In genomic region chr4:68465058-68465457, GRCh38 we compare ENCODE assay signal across 20 cellular contexts. TPM values are rescaled to one million over a fixed set of nuclear protein-coding genes. Genes with fewer than 3 reads are reported as not detected.
A peak's percentile ranks its signal among the peaks of the same experiment; 100 is the strongest.
DNase-seq lines count a peak whose midpoint lies in the region; ATAC-seq, FAIRE-seq and TF ChIP-seq lines count a peak whose summit lies in the region.
"Had no signal": no experiment of that assay in that cellular context is flagged by ENCODE, and none has a peak within 500 bp of the region (broad histone marks: within the 10 kb centered on the region; RNA-seq: fewer than 3 reads in every experiment).

No MANE protein-coding gene starts in this region.

- H4K8ac ChIP-seq in IMR-90 (ENCODE audit: low read depth in 2 of 2, low read length in 2 of 2) = no peak overlapping the region

- no peaks in the 10 kb centered on the region for H3K27me3 Mint-ChIP-seq in astrocyte (ENCODE audit: low read depth, unreplicated experiment)

- H3K4me1 ChIP-seq in IMR-90 (ENCODE audit: control insufficient read depth, insufficient read depth, low read length) (peaks cover 4% of the 10 kb centered on the region; the same call in 1 of the 2 replicates), astrocyte (ENCODE audit: insufficient read depth, low read length) (peaks cover 26% of the 10 kb centered on the region), keratinocyte (ENCODE audit: control insufficient read depth, extremely low read depth, insufficient read depth, low read length) (peaks cover 29% of the 10 kb centered on the region), osteoblast (ENCODE audit: insufficient read depth, low read length) (peaks cover 20% of the 10 kb centered on the region)

- intact Hi-C loops in IMR-90 (cut with micrococcal nuclease) = no loop called here

- no peak for ATAC-seq in IMR-90 (ENCODE audit: low read depth)

- H2AFZ ChIP-seq in IMR-90 (replicated peaks; ENCODE audit: low read length, poor library complexity) (no peak overlapping the region), astrocyte (ENCODE audit: low read depth, low read length) (no peak overlapping the region), keratinocyte (ENCODE audit: control insufficient read depth, low read length) (no peak overlapping the region), osteoblast (ENCODE audit: low read length) (no peak overlapping the region)

- CTCF ChIA-PET in IMR-90 (lab: Yijun Ruan, JAX) = no interaction called here

- in situ Hi-C loops in IMR-90 (cut with MboI; ENCODE audit: low sequenced_read_pairs) = no loop called here

- no peak for TF ChIP-seq RAD21 in IMR-90 (IDR thresholded peaks at IDR 0.05; ENCODE audit: low read length)

- H2BK5ac ChIP-seq in IMR-90 (ENCODE audit: low read depth, low read length, poor library complexity, severe bottlenecking) = no peak overlapping the region

- no peak overlapping the region; the same call in 1 of the 2 replicates for H4K91ac ChIP-seq in IMR-90 (ENCODE audit: insufficient read depth, low read depth, low read length)

- no peaks in the 10 kb centered on the region for H3K79me2 ChIP-seq in astrocyte (ENCODE audit: insufficient read depth, low read length)
- no peaks in the 10 kb centered on the region for H3K79me2 ChIP-seq in keratinocyte (ENCODE audit: control insufficient read depth, insufficient read depth, low read length)
- H3K79me2 ChIP-seq in osteoblast (ENCODE audit: insufficient read depth, low read length) = no peaks in the 10 kb centered on the region

- H3K27ac Mint-ChIP-seq in astrocyte (ENCODE audit: unreplicated experiment) = peak overlapping the region; percentile 15

- BruUV-seq in IMR-90 (replicated peaks; lab: Mats Ljungman, UMichigan) = no TSS peak

- H3K36me3 Mint-ChIP-seq in astrocyte (ENCODE audit: low read depth, unreplicated experiment) = no peaks in the 10 kb centered on the region

- no peaks in the 10 kb centered on the region for H3K27me3 ChIP-seq in IMR-90 (ENCODE audit: control insufficient read depth, insufficient read depth, low read length)
- no peaks in the 10 kb centered on the region for H3K27me3 ChIP-seq in astrocyte (ENCODE audit: insufficient read depth, low read length)
- H3K27me3 ChIP-seq in keratinocyte (ENCODE audit: control insufficient read depth, extremely low read depth, insufficient read depth, low read length) = no peaks in the 10 kb centered on the region
- no peaks in the 10 kb centered on the region for H3K27me3 ChIP-seq in osteoblast (ENCODE audit: insufficient read depth, low read length)
- H3K27me3 ChIP-seq: SJSA1 had no signal

- POLR2A ChIA-PET in IMR-90 (lab: Charles Lee; ENCODE audit: unreplicated experiment) = no interaction called here

- H3K23ac ChIP-seq in IMR-90 (ENCODE audit: low read depth, low read length) = no peak overlapping the region

- H3K4me2 ChIP-seq in IMR-90 (ENCODE audit: low read depth, low read length) = no peak overlapping the region
- no peak overlapping the region for H3K4me2 ChIP-seq in astrocyte (ENCODE audit: low read length)
- no peak overlapping the region for H3K4me2 ChIP-seq in keratinocyte (ENCODE audit: control insufficient read depth, extremely low read depth, insufficient read depth, low read depth, low read length)
- H3K4me2 ChIP-seq in osteoblast (ENCODE audit: insufficient read depth, low read length) = no peak overlapping the region

- H2AK9ac ChIP-seq in IMR-90 (replicated peaks; ENCODE audit: low read depth, low read length, poor library complexity) = no peak overlapping the region

- H3K79me1 ChIP-seq in IMR-90 (ENCODE audit: low read depth in 1 of 2, low read length in 2 of 2) = no peaks in the 10 kb centered on the region

- no peak overlapping the region for H3K56ac ChIP-seq in IMR-90 (ENCODE audit: extremely low read depth, insufficient read depth, low read length)

- FAIRE-seq in astrocyte (lab: Jason Lieb, UNC) (no peak), keratinocyte (lab: Jason Lieb, UNC) (peak; percentile 65)
- FAIRE-seq: G401.6, GM12891, H54 had no signal

- no peaks in the 10 kb centered on the region for H3K9me3 Mint-ChIP-seq in astrocyte (ENCODE audit: unreplicated experiment)

- peak overlapping the region; percentile 40; the same call in 1 of the 2 replicates for H3K4ac ChIP-seq in IMR-90 (ENCODE audit: low read depth, low read length)

- H3K4me3 ChIP-seq in IMR-90 (ENCODE audit: insufficient read depth, low read depth, low read length) = no peak overlapping the region
- no peak overlapping the region for H3K4me3 ChIP-seq in astrocyte (ENCODE audit: insufficient read depth, low read depth, low read length)
- H3K4me3 ChIP-seq in keratinocyte (ENCODE audit: control insufficient read depth in 2 of 3, extremely low read depth in 1 of 3, insufficient read depth in 2 of 3, low read depth in 1 of 3, low read length in 3 of 3) = no peak overlapping the region
- H3K4me3 ChIP-seq in osteoblast (ENCODE audit: insufficient read depth, low read length) = no peak overlapping the region
- H3K4me3 ChIP-seq: SJSA1 had no signal

- H3K9ac ChIP-seq in IMR-90 (ENCODE audit: low read depth, low read length) (no peak overlapping the region), astrocyte (ENCODE audit: low read length) (no peak overlapping the region), keratinocyte (ENCODE audit: control insufficient read depth, extremely low read depth, insufficient read depth, low read length) (no peak overlapping the region)

- H2BK120ac ChIP-seq in IMR-90 (ENCODE audit: low read depth, low read length) = peak overlapping the region; percentile 64; the same call in 1 of the 2 replicates

- TF ChIP-seq CTCF in IMR-90 (conservative IDR thresholded peaks at IDR 0.05; ENCODE audit: low read depth, low read length) = no peak
- no peak for TF ChIP-seq CTCF in astrocyte (IDR thresholded peaks at IDR 0.05; ENCODE audit: insufficient read depth, low read depth, low read length)
- no peak for TF ChIP-seq CTCF in keratinocyte (optimal IDR thresholded peaks at IDR 0.05 in 1 of 3, IDR thresholded peaks at IDR 0.05 in 1 of 3, conservative IDR thresholded peaks at IDR 0.05 in 1 of 3; ENCODE audit: extremely low read depth in 1 of 3, insufficient read depth in 2 of 3, low read length in 3 of 3)
- no peak for TF ChIP-seq CTCF in osteoblast (IDR thresholded peaks at IDR 0.05; ENCODE audit: extremely low read depth, low read depth, low read length)

- H4K5ac ChIP-seq in IMR-90 (ENCODE audit: low read depth, low read length) = no peak overlapping the region

- H3K36me3 ChIP-seq in IMR-90 (ENCODE audit: control insufficient read depth, insufficient read depth, low read length) = no peaks in the 10 kb centered on the region
- no peaks in the 10 kb centered on the region for H3K36me3 ChIP-seq in astrocyte (ENCODE audit: insufficient read depth, low read length)
- H3K36me3 ChIP-seq in keratinocyte (ENCODE audit: control insufficient read depth in 2 of 2, extremely low read depth in 1 of 2, insufficient read depth in 2 of 2, low read length in 2 of 2) = no peaks in the 10 kb centered on the region
- no peaks in the 10 kb centered on the region for H3K36me3 ChIP-seq in osteoblast (ENCODE audit: insufficient read depth, low read length)
- H3K36me3 ChIP-seq: SJSA1 had no signal

- peaks cover 24% of the 10 kb centered on the region for H3K4me1 Mint-ChIP-seq in astrocyte (ENCODE audit: low read depth, unreplicated experiment)

- no peak overlapping the region for H3K4me3 Mint-ChIP-seq in astrocyte (ENCODE audit: unreplicated experiment)

- H4K20me1 ChIP-seq in IMR-90 (ENCODE audit: insufficient read depth, low read length) (no peaks in the 10 kb centered on the region), astrocyte (ENCODE audit: insufficient read depth, low read length) (no peaks in the 10 kb centered on the region), keratinocyte (ENCODE audit: control insufficient read depth, extremely low read depth, insufficient read depth, low read length) (no peaks in the 10 kb centered on the region), osteoblast (ENCODE audit: insufficient read depth, low read length) (no peaks in the 10 kb centered on the region)

- 0 out of 2 replicates have a peak overlapping the region, but pooled peaks have one; percentile 44 for H2BK20ac ChIP-seq in IMR-90 (ENCODE audit: low read depth, low read length)

- 0 out of 2 replicates have a peak overlapping the region, but pooled peaks have one; percentile 39 for H3K14ac ChIP-seq in IMR-90 (replicated peaks; ENCODE audit: low read depth, low read length)

- H3K9me1 ChIP-seq in IMR-90 (ENCODE audit: insufficient read depth, low read length) (no peaks in the 10 kb centered on the region), keratinocyte (ENCODE audit: control insufficient read depth, extremely low read depth, insufficient read depth, low read length) (no peaks in the 10 kb centered on the region)

- H3K9me3 ChIP-seq in IMR-90 (ENCODE audit: control insufficient read depth, insufficient read depth, low read length) (no peaks in the 10 kb centered on the region), astrocyte (ENCODE audit: insufficient read depth, low read depth, low read length) (no peaks in the 10 kb centered on the region), keratinocyte (ENCODE audit: control insufficient read depth, low read depth, low read length) (no peaks in the 10 kb centered on the region), osteoblast (ENCODE audit: low read depth, low read length) (no peaks in the 10 kb centered on the region)
- H3K9me3 ChIP-seq: SJSA1 had no signal

- H2BK15ac ChIP-seq in IMR-90 (ENCODE audit: low read depth, low read length) = 0 out of 3 replicates have a peak overlapping the region, but pooled peaks have one; percentile 22

- H3K18ac ChIP-seq in IMR-90 (ENCODE audit: low read depth, low read length) = no peak overlapping the region

- WGBS in IMR-90 (ENCODE audit: extremely low coverage in 2 of 2, insufficient read length in 1 of 2), 2 experiments = no CpG with 5 or more reads among the region's 1 CpG

- H2AK5ac ChIP-seq in IMR-90 (ENCODE audit: low read depth, low read length) = no peak overlapping the region

- DNase-seq in Daoy (ENCODE audit: low read depth) (peak; percentile 0), IMR-90 (no peak), astrocyte (ENCODE audit: low read depth) (no peak), keratinocyte (ENCODE audit: low read depth, low spot score) (peak; percentile 36), OCI-M2 (lab: John Stamatoyannopoulos, UW; ENCODE audit: unreplicated experiment) (no peak), osteoblast (ENCODE audit: insufficient read length, low spot score, missing footprints) (no peak), NCI-H748 (lab: John Stamatoyannopoulos, UW; ENCODE audit: unreplicated experiment) (no peak), NCI-H524 treated with DMSO at 0.1 percent for 48 hours (lab: John Stamatoyannopoulos, UW) (no peak)
- DNase-seq: AML-193, DMS53, KBM-7, NCI-H1092, NCI-H1694 treated with DMSO at 0.1 percent for 48 hours, NCI-H774 had no signal

- dilution Hi-C loops in IMR-90 (cut with HindIII; ENCODE audit: low sequenced_read_pairs, unreplicated experiment) (no loop called here), keratinocyte (cut with MboI; ENCODE audit: extremely low pct_ligation_motif_present, low sequenced_read_pairs) (no loop called here)

- H3K27ac ChIP-seq in IMR-90 (ENCODE audit: insufficient read depth, low read length) = no peak overlapping the region
- H3K27ac ChIP-seq in astrocyte (ENCODE audit: low read depth, low read length) = no peak overlapping the region
- H3K27ac ChIP-seq in keratinocyte (ENCODE audit: control insufficient read depth, insufficient read depth, low read length) = peak overlapping the region; percentile 72
- H3K27ac ChIP-seq in osteoblast (ENCODE audit: low read depth, low read length) = no peak overlapping the region
- H3K27ac ChIP-seq: HL-60, SJSA1 had no signal

- TF ChIP-seq POLR2A in IMR-90 (IDR thresholded peaks at IDR 0.05; ENCODE audit: low read depth, low read length) = no peak

RNA-seq across cellular contexts. Expression of gene TMPRSS11E, which starts 17.8 kb away (rescaled TPM):
- total RNA-seq in Daoy (2014; rRNA removed; shearing (Covaris generic)) = not detected in 2 replicates
- total RNA-seq in IMR-90 (2012; rRNA removed) (not detected in 2 replicates), astrocyte (0.41 TPM in 1 of 2 replicates, not detected in the other), osteoblast (0.29 TPM in 1 of 2 replicates, not detected in the other)
- polyA plus RNA-seq in IMR-90 (2012; rRNA removed) (not detected in 2 replicates), keratinocyte (1.6 to 2.3 TPM (median 2.0 TPM) in 3 replicates)
- polyA plus RNA-seq in IMR-90 (2012; cell fraction: cytosol; rRNA removed) = not detected in 2 replicates
- not detected in 2 replicates for polyA plus RNA-seq in IMR-90 (2012; cell fraction: nucleus; rRNA removed; ENCODE audit: low replicate concordance)
- polyA plus RNA-seq in keratinocyte (2011; ENCODE audit: low read depth) = 5.6 TPM
- 0.49 and 2.1 TPM in 2 replicates for polyA plus RNA-seq in keratinocyte (2011; cell fraction: cytosol; rRNA removed)
- 3.6 and 7.6 TPM in 2 replicates for polyA plus RNA-seq in keratinocyte (2011; cell fraction: nucleus; rRNA removed)
- 1.3 and 3.4 TPM in 2 replicates for polyA plus RNA-seq in keratinocyte (2012; ENCODE audit: low replicate concordance)
- polyA minus RNA-seq in keratinocyte = 1.1 to 1.6 TPM in 2 of 3 replicates, not detected in the other
- 0.96 TPM for polyA minus RNA-seq in keratinocyte (2011; cell fraction: cytosol; rRNA and poly(A)+ RNA removed)
- 4.2 and 4.5 TPM in 2 replicates for polyA minus RNA-seq in keratinocyte (2011; cell fraction: nucleus; rRNA and poly(A)+ RNA removed)
- total RNA-seq: A673, SJSA1 had no signal

Comparison
In these comparisons a context has a peak if more than half of its experiments do, and no peak if none do; other contexts are left out.
1. DNase-seq: peak in Daoy (single experiment) and keratinocyte (single experiment); none in IMR-90 (single experiment), astrocyte (single experiment), OCI-M2 (single experiment), osteoblast (single experiment), NCI-H748 (single experiment) and NCI-H524 treated with DMSO at 0.1 percent for 48 hours (single experiment).